In the genomic region with DNA sequence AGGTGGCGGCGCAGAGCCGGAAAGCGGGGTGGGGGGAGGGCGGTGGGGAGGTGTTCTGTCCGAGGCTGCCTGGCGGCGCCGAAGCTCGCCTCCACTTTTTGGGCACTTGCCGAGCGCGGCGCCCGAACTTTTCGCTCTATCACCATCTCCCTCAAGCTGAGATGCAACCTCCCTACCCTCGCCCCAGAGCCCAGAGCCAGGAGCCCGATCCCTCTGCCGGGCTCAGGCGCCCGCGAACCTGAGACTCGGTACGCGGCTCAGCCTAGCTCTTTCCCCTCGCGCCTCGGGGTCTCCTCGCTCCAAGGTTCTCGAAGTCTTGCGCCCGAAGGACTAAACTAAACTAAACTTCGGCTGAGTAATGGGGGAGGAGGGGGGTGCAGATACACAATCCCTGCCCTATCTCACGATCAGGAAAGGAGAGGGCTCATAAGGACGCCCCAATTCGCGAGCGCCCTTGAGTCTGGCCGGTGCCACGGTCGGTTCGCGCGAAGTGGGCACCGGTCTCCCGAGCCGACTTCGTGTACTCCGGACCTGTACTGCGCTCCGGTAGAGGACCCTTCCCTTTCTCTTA, we compare ENCODE assay signal across 8 cellular contexts. TPM values are rescaled to one million over a fixed set of nuclear protein-coding genes. Genes with fewer than 3 reads are reported as not detected.
DNase-seq lines count a peak whose midpoint lies in the region.

No MANE protein-coding gene starts in this region.

- H3K79me2 ChIP-seq in trophoblast cell (ENCODE audit: control insufficient read depth, insufficient read depth, low read length, poor library complexity) = peaks cover 8% of the 10 kb centered on the region

- peaks cover 15% of the 10 kb centered on the region for H3K79me1 ChIP-seq in trophoblast cell (ENCODE audit: low read length)

- peak overlapping the region; percentile 27 for H2BK120ac ChIP-seq in trophoblast cell (ENCODE audit: insufficient read depth, low read length, poor library complexity)

- no CpG with 5 or more reads among the region's 51 CpGs for WGBS in trophoblast cell (ENCODE audit: extremely low coverage, insufficient coverage, insufficient read length)

- no peak overlapping the region for H3K23ac ChIP-seq in trophoblast cell (ENCODE audit: low read length)

- H2AK5ac ChIP-seq in trophoblast cell (ENCODE audit: low read length) = no peak overlapping the region

- peak overlapping the region; percentile 27 for H2BK12ac ChIP-seq in trophoblast cell (ENCODE audit: low read length)

- H3K27me3 ChIP-seq in BLaER1 (peaks cover 100% of the 10 kb centered on the region), NT2/D1 (ENCODE audit: insufficient read depth, insufficient read length) (peaks cover 20% of the 10 kb centered on the region), trophoblast cell (ENCODE audit: insufficient read depth, low read length) (peaks cover 57% of the 10 kb centered on the region)
- peaks cover 24% of the 10 kb centered on the region for H3K27me3 ChIP-seq in effector memory CD4-positive, alpha-beta T cell (replicated peaks; ENCODE audit: control insufficient read depth, insufficient read depth, low read length, poor library complexity, severe bottlenecking)

- peaks cover 34% of the 10 kb centered on the region for H3K9me3 ChIP-seq in BLaER1
- H3K9me3 ChIP-seq in NT2/D1 (ENCODE audit: insufficient read depth, low read length) = no peaks in the 10 kb centered on the region
- H3K9me3 ChIP-seq in trophoblast cell (ENCODE audit: insufficient read depth, low read depth, low read length) = peaks cover 2% of the 10 kb centered on the region
- H3K9me3 ChIP-seq in effector memory CD4-positive, alpha-beta T cell (ENCODE audit: control insufficient read depth, low read length) = no peaks in the 10 kb centered on the region

- H3K4me2 ChIP-seq in BLaER1 (peak overlapping the region; percentile 99), trophoblast cell (ENCODE audit: low read length) (peak overlapping the region; percentile 72)

- H3K4me3 ChIP-seq in BLaER1 = peak overlapping the region; percentile 76
- H3K4me3 ChIP-seq in NT2/D1 (ENCODE audit: insufficient read length, low read depth) = peak overlapping the region; percentile 93
- H3K4me3 ChIP-seq in trophoblast cell (ENCODE audit: low read depth, low read length) = peak overlapping the region; percentile 60
- no peak overlapping the region for H3K4me3 ChIP-seq in effector memory CD4-positive, alpha-beta T cell (ENCODE audit: insufficient read depth, low read depth, low read length, poor library complexity, severe bottlenecking)

- no peak overlapping the region for H4K8ac ChIP-seq in trophoblast cell (ENCODE audit: low read depth, low read length)

- peaks cover 23% of the 10 kb centered on the region for H3K4me1 ChIP-seq in BLaER1
- H3K4me1 ChIP-seq in NT2/D1 (ENCODE audit: insufficient read depth, insufficient read length) = no peaks in the 10 kb centered on the region
- H3K4me1 ChIP-seq in trophoblast cell (ENCODE audit: control insufficient read depth in 1 of 2, insufficient read depth in 2 of 2, low read length in 2 of 2) = peaks cover 15 to 24% of the 10 kb centered on the region in 2 experiments
- H3K4me1 ChIP-seq in effector memory CD4-positive, alpha-beta T cell (ENCODE audit: control insufficient read depth, insufficient read depth, low read length, poor library complexity, severe bottlenecking) = no peaks in the 10 kb centered on the region

- no peak overlapping the region for H2AFZ ChIP-seq in trophoblast cell (ENCODE audit: insufficient read depth, low read length, poor library complexity)

- H3K9ac ChIP-seq in BLaER1 (peak overlapping the region; percentile 62; the same call in 1 of the 2 replicates), NT2/D1 (ENCODE audit: insufficient read length, low read depth) (peak overlapping the region; percentile 97), trophoblast cell (ENCODE audit: low read length) (peak overlapping the region; percentile 55)

- H3K36me3 ChIP-seq in BLaER1 (no peaks in the 10 kb centered on the region), NT2/D1 (ENCODE audit: insufficient read depth, insufficient read length, low read length) (peaks cover 4% of the 10 kb centered on the region), trophoblast cell (ENCODE audit: control insufficient read depth in 1 of 2, insufficient read depth in 2 of 2, low read length in 2 of 2) (no peaks in the 10 kb centered on the region)
- no peaks in the 10 kb centered on the region for H3K36me3 ChIP-seq in effector memory CD4-positive, alpha-beta T cell (ENCODE audit: control insufficient read depth, insufficient read depth, low read length)

- H3K14ac ChIP-seq in trophoblast cell (ENCODE audit: low read length) = no peak overlapping the region

- H3K18ac ChIP-seq in trophoblast cell (ENCODE audit: low read length) = peak overlapping the region; percentile 70

- H3K27ac ChIP-seq in BLaER1 = no peak overlapping the region
- H3K27ac ChIP-seq in trophoblast cell (ENCODE audit: low read depth, low read length) = no peak overlapping the region
- no peak overlapping the region for H3K27ac ChIP-seq in effector memory CD4-positive, alpha-beta T cell (ENCODE audit: insufficient read depth, low read length, poor library complexity, severe bottlenecking)

- no peak overlapping the region for H4K12ac ChIP-seq in trophoblast cell (ENCODE audit: low read depth, low read length)

- peaks cover 50% of the 10 kb centered on the region for H4K20me1 ChIP-seq in BLaER1

- no peak for DNase-seq in NT2/D1 (ENCODE audit: low read depth, low spot score)
- DNase-seq in globus pallidus (ENCODE audit: low spot score) = peak; percentile 69
- no peak for DNase-seq in trophoblast cell
- no peak for DNase-seq in NCI-H2196 treated with DMSO at 0.1 percent for 48 hours (lab: John Stamatoyannopoulos, UW; ENCODE audit: unreplicated experiment)
- no peak for DNase-seq in DMS153 treated with DMSO at 0.1 percent for 48 hours (lab: John Stamatoyannopoulos, UW; ENCODE audit: unreplicated experiment)
- no peak for DNase-seq in effector memory CD4-positive, alpha-beta T cell
- no peak for DNase-seq in activated gamma-delta T cell treated with Interleukin-2 at 50 U/mL for 16 hours

- peak overlapping the region; percentile 61 for H4K91ac ChIP-seq in trophoblast cell (ENCODE audit: low read depth, low read length)

- H3K4ac ChIP-seq in trophoblast cell (ENCODE audit: low read depth, low read length) = no peak overlapping the region

- H2BK5ac ChIP-seq in trophoblast cell (ENCODE audit: low read depth, low read length, poor library complexity) = no peak overlapping the region

RNA-seq across cellular contexts. Expression of a gene that starts 1.7 kb away (rescaled TPM):
- 1.4 and 1.5 TPM in 2 replicates for polyA plus RNA-seq in trophoblast cell (2013)
